In genomic region chr22:35835267-35835997, GRCh38 we compare ENCODE assay signal across 9 cellular contexts.
A peak's percentile ranks its signal among the peaks of the same experiment; 100 is the strongest.
DNase-seq lines count a peak whose midpoint lies in the region; ATAC-seq and TF ChIP-seq lines count a peak whose summit lies in the region.
"Had no signal": no experiment of that assay in that cellular context is flagged by ENCODE, and none has a peak within 500 bp of the region (broad histone marks: within the 10 kb centered on the region; RNA-seq: fewer than 3 reads in every experiment).

No MANE protein-coding gene starts in this region.

- POLR2A ChIA-PET in OCI-LY7 (lab: Charles Lee) = interaction anchor here (0.7 to 0.9 kb wide), 2 partner anchors 13 to 25 kb away, joined by 3 to 8 read pairs; no protein-coding TSS in a partner anchor

- peaks cover 82% of the 10 kb centered on the region for H3K79me2 ChIP-seq in OCI-LY7 (ENCODE audit: insufficient read depth, low read depth, low read length)

- peaks cover 16% of the 10 kb centered on the region; the same call in 1 of the 2 replicates for H3K36me3 ChIP-seq in OCI-LY7 (ENCODE audit: insufficient read depth, low read length)
- H3K36me3 ChIP-seq in esophagus (ENCODE audit: control insufficient read depth in 2 of 2, insufficient read depth in 2 of 2, low read length in 1 of 2) = no peaks in the 10 kb centered on the region
- H3K36me3 ChIP-seq in neuron (ENCODE audit: insufficient read depth, low read length) = no peaks in the 10 kb centered on the region

- no peaks in the 10 kb centered on the region for H4K20me1 ChIP-seq in OCI-LY7 (ENCODE audit: insufficient read depth, low read length)

- ATAC-seq in HG03469 (IDR thresholded peaks at IDR 0.05; ENCODE audit: unreplicated experiment) (no peak), GM18868 (IDR thresholded peaks at IDR 0.05; ENCODE audit: unreplicated experiment) (no peak)

- intact Hi-C loops in OCI-LY7 (cut with micrococcal nuclease; ENCODE audit: unreplicated experiment) = no loop called here

- TF ChIP-seq CTCF in OCI-LY7 (conservative IDR thresholded peaks at IDR 0.05; ENCODE audit: low read length) = no peak

- H3K9me3 ChIP-seq in OCI-LY7 (ENCODE audit: low read length) (no peaks in the 10 kb centered on the region), esophagus (ENCODE audit: control insufficient read depth in 2 of 2, insufficient read depth in 1 of 2, low read depth in 1 of 2, low read length in 1 of 2) (no peaks in the 10 kb centered on the region), neuron (ENCODE audit: low read length) (peaks cover 1% of the 10 kb centered on the region)

- 12 to 15% methylated on average over 3 of the region's 3 CpGs for WGBS in esophagus, 2 donors

- BruUV-seq in OCI-LY7 (replicated peaks; lab: Mats Ljungman, UMichigan) = no TSS peak

- H3K4me3 ChIP-seq in OCI-LY7 (ENCODE audit: low read depth, low read length, poor library complexity, severe bottlenecking) (peak overlapping the region; percentile 64), esophagus (ENCODE audit: low read depth in 1 of 2, low read length in 2 of 2) (peak overlapping the region in 1 of 2 donors; percentile 41), neuron (ENCODE audit: low read length) (peak overlapping the region; percentile 66)

- H3K27me3 ChIP-seq in esophagus (ENCODE audit: control insufficient read depth in 1 of 2, insufficient read depth in 2 of 2, low read length in 2 of 2) (no peaks in the 10 kb centered on the region), neuron (ENCODE audit: insufficient read depth, low read length) (no peaks in the 10 kb centered on the region)

- H2AFZ ChIP-seq in OCI-LY7 (ENCODE audit: low read length) = peak overlapping the region; percentile 2; the same call in 1 of the 2 replicates
- no peak overlapping the region for H2AFZ ChIP-seq in neuron (ENCODE audit: low read depth, low read length)

- DNase-seq in AG20443 (ENCODE audit: low spot score) (peak; percentile 14), OCI-LY7 (ENCODE audit: low spot score) (no peak), islet precursor cell (no peak), hepatic stellate cell (ENCODE audit: low spot score) (no peak)
- DNase-seq: activated naive CD8-positive, alpha-beta T cell treated with anti-CD3 and anti-CD28 coated beads, Interleukin-2, amount 10 ng/mL, durations not matched to agents 7 days and 5 days had no signal

- H3K4me2 ChIP-seq in OCI-LY7 (ENCODE audit: low read length) = peak overlapping the region; percentile 91

- CTCF ChIA-PET in OCI-LY7 (lab: Charles Lee; ENCODE audit: unreplicated experiment) = no interaction called here

- no peaks in the 10 kb centered on the region for H3K9me2 ChIP-seq in OCI-LY7 (ENCODE audit: insufficient read depth, low read length)

- peak overlapping the region; percentile 35 for H3K27ac ChIP-seq in OCI-LY7 (ENCODE audit: low read depth, low read length, poor library complexity, severe bottlenecking)
- H3K27ac ChIP-seq in esophagus (ENCODE audit: low read depth in 2 of 2, low read length in 1 of 2) = peak overlapping the region; percentile 74 to 85

- peaks cover 58% of the 10 kb centered on the region for H3K4me1 ChIP-seq in OCI-LY7 (ENCODE audit: insufficient read depth, low read length, poor library complexity, severe bottlenecking)
- H3K4me1 ChIP-seq in esophagus (ENCODE audit: control insufficient read depth in 2 of 2, insufficient read depth in 2 of 2, low read length in 1 of 2) = no peaks in the 10 kb centered on the region
- peaks cover 46% of the 10 kb centered on the region for H3K4me1 ChIP-seq in neuron (ENCODE audit: insufficient read depth, low read length)
